ENCODE assay signal across 12 cellular contexts in genomic region chr2:176104338-176105077, GRCh38. TPM values are rescaled to one million over a fixed set of nuclear protein-coding genes. Genes with fewer than 3 reads are reported as not detected.
A peak's percentile ranks its signal among the peaks of the same experiment; 100 is the strongest.
DNase-seq lines count a peak whose midpoint lies in the region; ATAC-seq and TF ChIP-seq lines count a peak whose summit lies in the region.
"Had no signal": no experiment of that assay in that cellular context is flagged by ENCODE, and none has a peak within 500 bp of the region (broad histone marks: within the 10 kb centered on the region; RNA-seq: fewer than 3 reads in every experiment).

No MANE protein-coding gene starts in this region.

- H3K27me3 ChIP-seq in gastrocnemius medialis = peaks cover 92 to 96% (median 96%) of the 10 kb centered on the region in 3 donors

- peaks cover 14 to 15% of the 10 kb centered on the region in 2 donors for H3K4me1 ChIP-seq in gastrocnemius medialis

- DNase-seq in NCI-H146 (lab: John Stamatoyannopoulos, UW) = peak; percentile 26
- DNase-seq in NCI-H146 treated with DMSO at 0.1 percent for 48 hours (lab: John Stamatoyannopoulos, UW; ENCODE audit: unreplicated experiment) = no peak
- DNase-seq in NCI-H2227 (lab: John Stamatoyannopoulos, UW; ENCODE audit: unreplicated experiment) = peak; percentile 69
- peak; percentile 90 for DNase-seq in fibroblast of villous mesenchyme (ENCODE audit: low read depth)
- DNase-seq in gastrocnemius medialis = no peak
- DNase-seq in HPDE6-E6E7 (ENCODE audit: extremely low spot score) = no peak
- DNase-seq: 8988T; effector CD4-positive, alpha-beta T cell had no signal

- TF ChIP-seq POLR2A in gastrocnemius medialis (IDR thresholded peaks at IDR 0.05) = no peak

- ATAC-seq in gastrocnemius medialis = no peak
- ATAC-seq in HG03097 (IDR thresholded peaks at IDR 0.05; ENCODE audit: low FRiP score, unreplicated experiment) = no peak
- no peak for ATAC-seq in HG03378 (IDR thresholded peaks at IDR 0.05; ENCODE audit: unreplicated experiment)
- ATAC-seq: GM12878 had no signal

- H3K9me3 ChIP-seq in gastrocnemius medialis = no peaks in the 10 kb centered on the region

- H3K27ac ChIP-seq in gastrocnemius medialis = no peak overlapping the region

- no peak for TF ChIP-seq CTCF in fibroblast of villous mesenchyme (IDR thresholded peaks at IDR 0.05; ENCODE audit: insufficient read depth, low read depth, low read length)
- TF ChIP-seq CTCF in gastrocnemius medialis (IDR thresholded peaks at IDR 0.05 in 4 of 5, conservative IDR thresholded peaks at IDR 0.05 in 1 of 5) = no peak

- H3K36me3 ChIP-seq in gastrocnemius medialis = no peaks in the 10 kb centered on the region

- intact Hi-C loops in gastrocnemius medialis (cut with DNase I; ENCODE audit: low total_unique reads) = no loop called here

- in situ Hi-C loops in gastrocnemius medialis (cut with MboI; ENCODE audit: low sequenced_read_pairs in 4 of 4) = loop anchor here in 2 of 4 donors (25.0 kb wide), 1 partner anchor 708 kb away; no protein-coding TSS in a partner anchor

- H3K4me3 ChIP-seq in fibroblast of villous mesenchyme (ENCODE audit: low read depth, low read length) (peak overlapping the region; percentile 63), gastrocnemius medialis (peak overlapping the region; percentile 9 to 30 (median 15))
- H3K4me3 ChIP-seq: GM12878, lung had no signal

RNA-seq across cellular contexts. Expression of gene HOXD11, which starts 2.6 kb away (rescaled TPM):
- 26.4 and 42.3 TPM in 2 replicates for total RNA-seq in fibroblast of villous mesenchyme
- total RNA-seq in gastrocnemius medialis = under 1 TPM in 1 of 4 donors, not detected in 3; 0.24 TPM
- total RNA-seq: GM12878, lung had no signal

RNA-seq across cellular contexts. Expression of gene HOXD12, which starts 4.9 kb away (rescaled TPM):
- total RNA-seq in fibroblast of villous mesenchyme = not detected in 2 replicates
- total RNA-seq in gastrocnemius medialis = not detected
- total RNA-seq: GM12878, lung had no signal

RNA-seq across cellular contexts. Expression of gene HOXD13, which starts 12.0 kb away (rescaled TPM):
- total RNA-seq in fibroblast of villous mesenchyme (0.43 TPM in 1 of 2 replicates, not detected in the other), gastrocnemius medialis (not detected)
- total RNA-seq: GM12878, lung had no signal

RNA-seq across cellular contexts. Expression of gene HOXD10, which starts 12.1 kb away (rescaled TPM):
- total RNA-seq in fibroblast of villous mesenchyme = 39.9 and 58.7 TPM in 2 replicates
- total RNA-seq in gastrocnemius medialis = under 1 TPM in 1 of 4 donors, not detected in 3; 0.15 TPM
- total RNA-seq: GM12878 had no signal

RNA-seq across cellular contexts. Expression of gene HOXD9, which starts 18.0 kb away (rescaled TPM):
- 10.6 and 11.2 TPM in 2 replicates for total RNA-seq in fibroblast of villous mesenchyme
- 1 to 10 TPM in 2 of 4 donors, under 1 TPM in 2; 0.33 to 1.8 (median 0.78) TPM for total RNA-seq in gastrocnemius medialis
- total RNA-seq: GM12878 had no signal

Comparison
In these comparisons a context has a peak if more than half of its experiments do, and no peak if none do; other contexts are left out.
1. DNase-seq: peak in NCI-H146 (single experiment), NCI-H2227 (single experiment) and fibroblast of villous mesenchyme (single experiment); none in NCI-H146 treated with DMSO at 0.1 percent for 48 hours (single experiment), gastrocnemius medialis (0 of 2) and HPDE6-E6E7 (single experiment).
2. RNA of gene HOXD11, which starts 2.6 kb away (total RNA-seq): 26.4 to 42.3 TPM in fibroblast of villous mesenchyme; 0.24 TPM in gastrocnemius medialis; every median in the first group is over 10 times any median in the second.